2 cellular contexts compared by ENCODE assay signal in the genomic region with DNA sequence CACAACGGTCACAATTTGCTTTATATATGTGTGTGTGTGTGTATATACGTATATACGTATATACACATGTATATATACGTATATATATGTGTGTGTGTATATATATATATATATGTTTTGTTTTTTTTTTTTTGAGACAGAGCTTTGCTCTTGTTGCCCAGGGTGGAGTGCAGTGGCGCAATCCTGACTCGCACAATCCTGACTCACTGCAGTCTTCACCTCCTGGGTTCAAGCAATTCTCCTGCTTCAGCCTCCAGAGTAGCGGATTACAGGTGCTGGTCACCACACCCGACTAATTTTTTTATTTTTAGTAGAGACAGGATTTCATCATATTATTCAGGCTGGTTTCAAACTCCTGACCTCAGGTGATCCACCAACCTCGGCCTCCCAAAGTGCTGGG.
TF ChIP-seq lines count a peak whose summit lies in the region.

No MANE protein-coding gene starts in this region.

TF ChIP-seq in HCT116, 20 proteins besides CTCF, POLR2A, EP300 and RAD21:
- TF ChIP-seq SP1 (IDR thresholded peaks at IDR 0.05; ENCODE audit: low read depth) (peak; percentile 42; the same call in 1 of the 2 replicates), CEBPB (IDR thresholded peaks at IDR 0.05; ENCODE audit: low read depth) (peak; percentile 87), YY1 (IDR thresholded peaks at IDR 0.05; ENCODE audit: extremely low read depth, insufficient replicate concordance, low read depth, low read length) (no peak), ZNF274 (IDR thresholded peaks at IDR 0.05; ENCODE audit: low read depth, low read length) (no peak), JUND (IDR thresholded peaks at IDR 0.05) (peak; percentile 40), CBX3 (IDR thresholded peaks at IDR 0.05; ENCODE audit: low read depth) (no peak; the same call in 1 of the 2 replicates), FOSL1 (IDR thresholded peaks at IDR 0.05; ENCODE audit: low read depth) (peak; percentile 48; the same call in 1 of the 2 replicates)
- TF ChIP-seq, protein P1, sequence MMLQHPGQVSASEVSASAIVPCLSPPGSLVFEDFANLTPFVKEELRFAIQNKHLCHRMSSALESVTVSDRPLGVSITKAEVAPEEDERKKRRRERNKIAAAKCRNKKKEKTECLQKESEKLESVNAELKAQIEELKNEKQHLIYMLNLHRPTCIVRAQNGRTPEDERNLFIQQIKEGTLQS (IDR thresholded peaks at IDR 0.05) = no peak
- TF ChIP-seq, protein P2, sequence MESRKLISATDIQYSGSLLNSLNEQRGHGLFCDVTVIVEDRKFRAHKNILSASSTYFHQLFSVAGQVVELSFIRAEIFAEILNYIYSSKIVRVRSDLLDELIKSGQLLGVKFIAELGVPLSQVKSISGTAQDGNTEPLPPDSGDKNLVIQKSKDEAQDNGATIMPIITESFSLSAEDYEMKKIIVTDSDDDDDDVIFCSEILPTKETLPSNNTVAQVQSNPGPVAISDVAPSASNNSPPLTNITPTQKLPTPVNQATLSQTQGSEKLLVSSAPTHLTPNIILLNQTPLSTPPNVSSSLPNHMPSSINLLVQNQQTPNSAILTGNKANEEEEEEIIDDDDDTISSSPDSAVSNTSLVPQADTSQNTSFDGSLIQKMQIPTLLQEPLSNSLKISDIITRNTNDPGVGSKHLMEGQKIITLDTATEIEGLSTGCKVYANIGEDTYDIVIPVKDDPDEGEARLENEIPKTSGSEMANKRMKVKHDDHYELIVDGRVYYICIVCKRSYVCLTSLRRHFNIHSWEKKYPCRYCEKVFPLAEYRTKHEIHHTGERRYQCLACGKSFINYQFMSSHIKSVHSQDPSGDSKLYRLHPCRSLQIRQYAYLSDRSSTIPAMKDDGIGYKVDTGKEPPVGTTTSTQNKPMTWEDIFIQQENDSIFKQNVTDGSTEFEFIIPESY (IDR thresholded peaks at IDR 0.05; ENCODE audit: extremely low read depth, insufficient replicate concordance, low read length) = no peak

TF ChIP-seq in GM12878, 131 proteins besides CTCF, POLR2A, EP300 and RAD21:
- TF ChIP-seq YY1 (IDR thresholded peaks at IDR 0.05; ENCODE audit: low read depth, low read length) (no peak), RB1 (IDR thresholded peaks at IDR 0.05; ENCODE audit: borderline replicate concordance) (no peak)
- TF ChIP-seq, protein P3, sequence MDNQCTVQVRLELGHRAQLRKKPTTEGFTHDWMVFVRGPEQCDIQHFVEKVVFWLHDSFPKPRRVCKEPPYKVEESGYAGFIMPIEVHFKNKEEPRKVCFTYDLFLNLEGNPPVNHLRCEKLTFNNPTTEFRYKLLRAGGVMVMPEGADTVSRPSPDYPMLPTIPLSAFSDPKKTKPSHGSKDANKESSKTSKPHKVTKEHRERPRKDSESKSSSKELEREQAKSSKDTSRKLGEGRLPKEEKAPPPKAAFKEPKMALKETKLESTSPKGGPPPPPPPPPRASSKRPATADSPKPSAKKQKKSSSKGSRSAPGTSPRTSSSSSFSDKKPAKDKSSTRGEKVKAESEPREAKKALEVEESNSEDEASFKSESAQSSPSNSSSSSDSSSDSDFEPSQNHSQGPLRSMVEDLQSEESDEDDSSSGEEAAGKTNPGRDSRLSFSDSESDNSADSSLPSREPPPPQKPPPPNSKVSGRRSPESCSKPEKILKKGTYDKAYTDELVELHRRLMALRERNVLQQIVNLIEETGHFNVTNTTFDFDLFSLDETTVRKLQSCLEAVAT (IDR thresholded peaks at IDR 0.05) = 0 out of 2 replicates have a peak, but pooled peaks have one; percentile 15
